ENCODE assay signal across 18 cellular contexts in genomic region chr20:58927490-58928061, GRCh38. TPM values are rescaled to one million over a fixed set of nuclear protein-coding genes. Genes with fewer than 3 reads are reported as not detected.
DNase-seq lines count a peak whose midpoint lies in the region; ATAC-seq, FAIRE-seq and TF ChIP-seq lines count a peak whose summit lies in the region.
"Had no signal": no experiment of that assay in that cellular context is flagged by ENCODE, and none has a peak within 500 bp of the region (broad histone marks: within the 10 kb centered on the region; RNA-seq: fewer than 3 reads in every experiment).

No MANE protein-coding gene starts in this region.

- ATAC-seq in K562, result peak; percentile 29; the same call in 2 of the 3 replicates
- ATAC-seq in left lung, result peak; percentile 90

- H3K9me1 ChIP-seq in K562 (ENCODE audit: control insufficient read depth, insufficient read depth, low read length), result no peaks in the 10 kb centered on the region

- FAIRE-seq in K562 (lab: Jason Lieb, UNC), result no peak
- FAIRE-seq: D721Med, GM19239 had no signal

- no peak overlapping the region for H2AFZ ChIP-seq in K562 (ENCODE audit: low read depth, low read length)

- in situ Hi-C loops in K562 (cut with MboI), result no loop called here

- POLR2A ChIA-PET in K562 (lab: Yijun Ruan, JAX), result no interaction called here

- H3K36me3 ChIP-seq in BLaER1 (no peaks in the 10 kb centered on the region), K562 (ENCODE audit: control insufficient read depth, insufficient read depth, low read length) (no peaks in the 10 kb centered on the region), left lung (no peaks in the 10 kb centered on the region), vagina (no peaks in the 10 kb centered on the region), left ventricle myocardium inferior (no peaks in the 10 kb centered on the region)

- H3K4me1 ChIP-seq in BLaER1 (peaks cover 26% of the 10 kb centered on the region), K562 (replicated peaks in 1 of 2; ENCODE audit: control insufficient read depth in 2 of 2, insufficient read depth in 2 of 2, low read length in 2 of 2) (no peaks in the 10 kb centered on the region; a peak in 1 of 5 replicates), left lung (no peaks in the 10 kb centered on the region), vagina (no peaks in the 10 kb centered on the region), left ventricle myocardium inferior (peaks cover 4% of the 10 kb centered on the region)

- WGBS in K562 (ENCODE audit: insufficient coverage, low coverage, missing lambda C conversion rate), result 17% methylated on average over 7 of the region's 7 CpGs

- TF ChIP-seq RAD21 in K562 (CRISPR knock-in tag; conservative IDR thresholded peaks at IDR 0.05 in 1 of 2, IDR thresholded peaks at IDR 0.05 in 1 of 2), result no peak

- TF ChIP-seq CTCF in K562 (IDR thresholded peaks at IDR 0.05 in 2 of 3, conservative IDR thresholded peaks at IDR 0.05 in 1 of 3; ENCODE audit: insufficient read depth in 2 of 3, low read depth in 1 of 3, low read length in 3 of 3), result no peak
- TF ChIP-seq CTCF in left lung (IDR thresholded peaks at IDR 0.05), result no peak
- TF ChIP-seq CTCF in vagina (IDR thresholded peaks at IDR 0.05), result no peak
- TF ChIP-seq CTCF in left ventricle myocardium inferior (IDR thresholded peaks at IDR 0.05; ENCODE audit: borderline replicate concordance), result no peak

- no peak overlapping the region for H3K4me3 ChIP-seq in BLaER1
- no peak overlapping the region for H3K4me3 ChIP-seq in K562
- no peak overlapping the region for H3K4me3 ChIP-seq in left lung
- H3K4me3 ChIP-seq in vagina, result no peak overlapping the region
- H3K4me3 ChIP-seq in left ventricle myocardium inferior, result no peak overlapping the region

- no TSS peak for BruUV-seq in K562 (replicated peaks; lab: Mats Ljungman, UMichigan)

- no peaks in the 10 kb centered on the region for H3K79me2 ChIP-seq in K562 (ENCODE audit: control insufficient read depth, insufficient read depth, low read length)

- H3K27me3 ChIP-seq in BLaER1 (no peaks in the 10 kb centered on the region), K562 (ENCODE audit: control insufficient read depth in 2 of 2, insufficient read depth in 2 of 2, low read length in 2 of 2) (peaks cover 29 to 44% of the 10 kb centered on the region in 2 experiments), left lung (no peaks in the 10 kb centered on the region), vagina (no peaks in the 10 kb centered on the region), left ventricle myocardium inferior (ENCODE audit: low read depth) (no peaks in the 10 kb centered on the region)

- intact Hi-C loops in K562 (cut with micrococcal nuclease), result no loop called here
- intact Hi-C loops in left lung (cut with DNase I), result no loop called here
- intact Hi-C loops in vagina (cut with DNase I), result no loop called here
- intact Hi-C loops in left ventricle myocardium inferior (cut with micrococcal nuclease), result loop anchor here (10.0 kb wide), 1 partner anchor 47 kb away; no protein-coding TSS in a partner anchor

- H3K4me2 ChIP-seq in BLaER1 (peak overlapping the region; percentile 47; the same call in 1 of the 2 replicates), K562 (ENCODE audit: insufficient read depth, low read length) (no peak overlapping the region)

- TF ChIP-seq POLR2A in K562 (conservative IDR thresholded peaks at IDR 0.05) (no peak), vagina (IDR thresholded peaks at IDR 0.05) (no peak)

- H3K9me3 ChIP-seq in BLaER1, result no peaks in the 10 kb centered on the region
- no peaks in the 10 kb centered on the region for H3K9me3 ChIP-seq in K562 (replicated peaks; ENCODE audit: control insufficient read depth, insufficient read depth, low read depth, low read length)
- no peaks in the 10 kb centered on the region for H3K9me3 ChIP-seq in left lung
- H3K9me3 ChIP-seq in vagina, result no peaks in the 10 kb centered on the region
- H3K9me3 ChIP-seq in left ventricle myocardium inferior (replicated peaks), result no peaks in the 10 kb centered on the region

- H3K27ac ChIP-seq in BLaER1 (no peak overlapping the region), K562 (ENCODE audit: extremely low read depth, low read depth, low read length) (no peak overlapping the region), left lung (no peak overlapping the region), vagina (no peak overlapping the region), left ventricle myocardium inferior (replicated peaks) (no peak overlapping the region)
- H3K27ac ChIP-seq: C4-2B had no signal

- DNase-seq in M059J (ENCODE audit: low read depth) (peak; percentile 14), K562 (ENCODE audit: extremely low read depth in 1 of 4, low spot score in 3 of 4) (no peak), left lung (no peak), vagina (ENCODE audit: extremely low spot score in 2 of 2) (no peak), NCI-H524 (lab: John Stamatoyannopoulos, UW) (no peak), putamen (ENCODE audit: low spot score) (no peak), left ventricle myocardium inferior (no peak)
- DNase-seq: ACHN; CD4-positive, alpha-beta memory T cell; DMS153; DND-41; GF-D8; GOT3; H9 had no signal

- TF ChIP-seq EP300 in K562 (IDR thresholded peaks at IDR 0.05; ENCODE audit: low read length), result no peak

- H4K20me1 ChIP-seq in BLaER1 (no peaks in the 10 kb centered on the region), K562 (replicated peaks; ENCODE audit: control insufficient read depth, insufficient read depth, low read length) (no peaks in the 10 kb centered on the region)

- H3K9ac ChIP-seq in BLaER1 (no peak overlapping the region), K562 (ENCODE audit: insufficient read depth in 1 of 2, low read depth in 2 of 2, low read length in 2 of 2) (no peak overlapping the region)

- CTCF ChIA-PET in K562 (lab: Yijun Ruan, JAX; ENCODE audit: low intra/inter-chr PET ratio), result no interaction called here

TF ChIP-seq in K562, 482 proteins besides CTCF, POLR2A, EP300 and RAD21:
- no peak for TF ChIP-seq KLF16 (IDR thresholded peaks at IDR 0.05)
- TF ChIP-seq COPS2 (conservative IDR thresholded peaks at IDR 0.05), result no peak
- no peak for TF ChIP-seq EP400 (IDR thresholded peaks at IDR 0.05)
- no peak for TF ChIP-seq CREB5 (CRISPR knock-in tag; IDR thresholded peaks at IDR 0.05)
- no peak for TF ChIP-seq SIRT6 (IDR thresholded peaks at IDR 0.05; ENCODE audit: low read depth, low read length)
- no peak for TF ChIP-seq GTF2B (IDR thresholded peaks at IDR 0.05; ENCODE audit: extremely low read depth, insufficient read length)

RNA-seq across cellular contexts. Expression of gene NELFCD, which starts 53.5 kb away (rescaled TPM):
- 64.8 and 85.1 TPM in 2 replicates for total RNA-seq in M059J (2014; rRNA removed; shearing (Covaris generic))
- 499 and 562 TPM in 2 replicates for total RNA-seq in K562 (2011; cell fraction: chromatin; rRNA removed; ENCODE audit: low replicate concordance)
- 227 and 235 TPM in 2 replicates for total RNA-seq in K562 (2011; cell fraction: nucleolus; rRNA removed)
- 274 and 301 TPM in 2 replicates for total RNA-seq in K562 (2011; cell fraction: nucleoplasm; rRNA removed)
- total RNA-seq in K562 (2014; rRNA removed) (96.5 and 113 TPM in 2 replicates), K562 (2014; rRNA removed; fragmentation: Illumina TruSeq; extraction: Trizol) (77.9 and 80.6 TPM in 2 replicates), K562 (2015; rRNA removed; fragmentation: Illumina TruSeq; extraction: Trizol) (84.7 and 86.6 TPM in 2 replicates), K562 (2021) (111 and 116 TPM in 2 replicates), left lung (10 to 100 TPM; 48.3 to 53.5 TPM), vagina (85.7 TPM), left ventricle myocardium inferior (30.4 TPM)
- polyA plus RNA-seq in K562 (2011; rRNA removed) (138 and 163 TPM in 2 replicates), K562 (2014; fragmentation: Illumina TruSeq; extraction: Trizol) (136 and 137 TPM in 2 replicates), K562 (2014; fragmentation: Nextera tagmentation; extraction: Ambion mirVana) (10 to 100 TPM; 11.7 to 22.2 TPM), K562 (2014; rRNA removed) (121 and 123 TPM in 2 replicates)
- 115 and 130 TPM in 2 replicates for polyA plus RNA-seq in K562 (2011; cell fraction: cytosol; rRNA removed)
- 305 and 361 TPM in 2 replicates for polyA plus RNA-seq in K562 (2011; cell fraction: nucleus; rRNA removed)
- 93.4 and 101 TPM in 2 replicates for polyA plus RNA-seq in K562 (2012)
- 159 and 203 TPM in 2 replicates for polyA minus RNA-seq in K562 (2011; rRNA and poly(A)+ RNA removed)
- 57.0 and 63.8 TPM in 2 replicates for polyA minus RNA-seq in K562 (2011; cell fraction: cytosol; rRNA and poly(A)+ RNA removed)
- 68.1 and 105 TPM in 2 replicates for polyA minus RNA-seq in K562 (2011; cell fraction: nucleus; rRNA and poly(A)+ RNA removed)
